Comparison of ENCODE assay signal across 9 cellular contexts in genomic region chr3:118772036-118773030, GRCh38.
A peak's percentile ranks its signal among the peaks of the same experiment; 100 is the strongest.
DNase-seq lines count a peak whose midpoint lies in the region; ATAC-seq, FAIRE-seq and TF ChIP-seq lines count a peak whose summit lies in the region.
"Had no signal": no experiment of that assay in that cellular context is flagged by ENCODE, and none has a peak within 500 bp of the region (broad histone marks: within the 10 kb centered on the region; RNA-seq: fewer than 3 reads in every experiment).

No MANE protein-coding gene starts in this region.

- BruUV-seq in MCF 10A (replicated peaks; lab: Mats Ljungman, UMichigan), result no TSS peak

- CTCF ChIA-PET in MCF 10A (lab: Yijun Ruan, JAX), result no interaction called here

- H3K9me3 Mint-ChIP-seq in MCF 10A (ENCODE audit: unreplicated experiment), result no peaks in the 10 kb centered on the region

- intact Hi-C loops in MCF 10A (cut with micrococcal nuclease), result no loop called here
- intact Hi-C loops in breast epithelium (cut with DNase I; ENCODE audit: low total_unique reads), result no loop called here
- intact Hi-C loops in ascending aorta (cut with DNase I), result no loop called here

- H3K9me3 ChIP-seq in breast epithelium (no peaks in the 10 kb centered on the region), osteoblast (ENCODE audit: low read depth, low read length) (no peaks in the 10 kb centered on the region), ascending aorta (no peaks in the 10 kb centered on the region)

- peak overlapping the region; percentile 52 for H3K27ac Mint-ChIP-seq in MCF 10A (ENCODE audit: low read depth, unreplicated experiment)

- peak; percentile 98 for ATAC-seq in HG03097 (IDR thresholded peaks at IDR 0.05; ENCODE audit: low FRiP score, unreplicated experiment)

- H3K36me3 Mint-ChIP-seq in MCF 10A (ENCODE audit: insufficient read depth, unreplicated experiment), result no peaks in the 10 kb centered on the region

- H3K27me3 Mint-ChIP-seq in MCF 10A (ENCODE audit: insufficient read depth, unreplicated experiment), result no peaks in the 10 kb centered on the region

- H3K4me2 ChIP-seq in osteoblast (ENCODE audit: insufficient read depth, low read length), result no peak overlapping the region

- H3K27ac ChIP-seq in breast epithelium, result no peak overlapping the region
- no peak overlapping the region for H3K27ac ChIP-seq in osteoblast (ENCODE audit: low read depth, low read length)
- H3K27ac ChIP-seq in ascending aorta, result no peak overlapping the region
- H3K27ac ChIP-seq: C4-2B had no signal

- no peak overlapping the region for H3K4me3 ChIP-seq in breast epithelium
- H3K4me3 ChIP-seq in osteoblast (ENCODE audit: insufficient read depth, low read length), result no peak overlapping the region
- H3K4me3 ChIP-seq in ascending aorta, result no peak overlapping the region

- TF ChIP-seq CTCF in MCF 10A (IDR thresholded peaks at IDR 0.05; ENCODE audit: unreplicated experiment), result no peak
- TF ChIP-seq CTCF in breast epithelium (IDR thresholded peaks at IDR 0.05), result no peak
- TF ChIP-seq CTCF in osteoblast (IDR thresholded peaks at IDR 0.05; ENCODE audit: extremely low read depth, low read depth, low read length), result no peak
- no peak for TF ChIP-seq CTCF in ascending aorta (IDR thresholded peaks at IDR 0.05)

- POLR2A ChIA-PET in MCF 10A (lab: Yijun Ruan, JAX), result no interaction called here

- H2AFZ ChIP-seq in osteoblast (ENCODE audit: low read length), result no peak overlapping the region

- TF ChIP-seq POLR2A in breast epithelium (IDR thresholded peaks at IDR 0.05), result no peak

- H3K27me3 ChIP-seq in breast epithelium (no peaks in the 10 kb centered on the region), osteoblast (ENCODE audit: insufficient read depth, low read length) (no peaks in the 10 kb centered on the region), ascending aorta (no peaks in the 10 kb centered on the region)

- H3K4me3 Mint-ChIP-seq in MCF 10A (ENCODE audit: unreplicated experiment), result no peak overlapping the region

- H3K36me3 ChIP-seq in breast epithelium, result no peaks in the 10 kb centered on the region
- H3K36me3 ChIP-seq in osteoblast (ENCODE audit: insufficient read depth, low read length), result no peaks in the 10 kb centered on the region
- H3K36me3 ChIP-seq in ascending aorta, result no peaks in the 10 kb centered on the region

- no peaks in the 10 kb centered on the region for H3K4me1 ChIP-seq in breast epithelium
- H3K4me1 ChIP-seq in osteoblast (ENCODE audit: insufficient read depth, low read length), result no peaks in the 10 kb centered on the region
- no peaks in the 10 kb centered on the region for H3K4me1 ChIP-seq in ascending aorta

- H3K4me1 Mint-ChIP-seq in MCF 10A (ENCODE audit: insufficient read depth, unreplicated experiment), result peaks cover 9% of the 10 kb centered on the region

- H3K79me2 ChIP-seq in osteoblast (ENCODE audit: insufficient read depth, low read length), result no peaks in the 10 kb centered on the region

- FAIRE-seq in urothelium cell line (lab: Jason Lieb, UNC), result no peak

- H4K20me1 ChIP-seq in osteoblast (ENCODE audit: insufficient read depth, low read length), result no peaks in the 10 kb centered on the region

- DNase-seq in MCF 10A (ENCODE audit: unreplicated experiment) (peak; percentile 49), breast epithelium (ENCODE audit: low spot score in 2 of 2) (no peak), SIG-M5 treated with dmso at 0.1 percent for 504 hours (lab: John Stamatoyannopoulos, UW; ENCODE audit: unreplicated experiment) (peak; percentile 87), urothelium cell line (ENCODE audit: low spot score) (peak; percentile 40), ecto neural progenitor cell (ENCODE audit: low spot score) (no peak), osteoblast (ENCODE audit: insufficient read length, low spot score, missing footprints) (no peak), ascending aorta (ENCODE audit: low spot score in 2 of 2) (no peak)

Comparison
In these comparisons a context has a peak if more than half of its experiments do, and no peak if none do; other contexts are left out.
1. DNase-seq: peak in MCF 10A (single experiment), SIG-M5 treated with dmso at 0.1 percent for 504 hours (single experiment) and urothelium cell line (single experiment); none in breast epithelium (0 of 2), ecto neural progenitor cell (single experiment), osteoblast (single experiment) and ascending aorta (0 of 2).